15 cellular contexts compared by ENCODE assay signal in the genomic region with DNA sequence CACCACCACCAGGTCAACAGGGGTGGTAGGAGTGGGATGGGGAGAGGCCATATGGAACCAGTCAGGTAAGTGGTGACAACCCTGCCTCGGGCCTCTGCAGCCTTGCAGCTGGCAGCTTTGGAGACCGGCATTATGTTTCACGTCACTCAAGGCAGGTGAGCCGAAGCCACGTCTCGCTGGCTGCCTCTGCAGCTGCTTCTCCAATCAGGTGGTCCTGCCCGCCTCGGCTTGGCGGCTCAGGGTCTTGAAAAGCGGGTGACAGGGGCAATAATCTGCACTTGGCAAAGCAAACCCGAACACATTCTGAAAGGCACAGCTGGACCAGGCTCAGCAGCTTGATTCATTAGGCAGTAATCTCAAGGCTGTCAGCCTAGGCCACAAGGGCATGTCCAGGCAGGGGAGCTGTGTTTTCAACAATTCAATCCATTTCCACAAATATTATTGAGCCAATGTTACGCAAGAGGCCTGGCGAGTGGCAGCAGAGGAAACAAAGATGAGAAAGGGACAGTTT.
DNase-seq lines count a peak whose midpoint lies in the region; ATAC-seq, FAIRE-seq and TF ChIP-seq lines count a peak whose summit lies in the region.
"Had no signal": no experiment of that assay in that cellular context is flagged by ENCODE, and none has a peak within 500 bp of the region (broad histone marks: within the 10 kb centered on the region; RNA-seq: fewer than 3 reads in every experiment).

No MANE protein-coding gene starts in this region.

- H3K27ac ChIP-seq in H1 (ENCODE audit: low read depth, low read length): no peak overlapping the region
- H3K27ac ChIP-seq: BLaER1, uterus had no signal

- H3K4me2 ChIP-seq in H1 (ENCODE audit: insufficient read depth in 1 of 2, low read depth in 2 of 2, low read length in 2 of 2): no peak overlapping the region
- H3K4me2 ChIP-seq: BLaER1 had no signal

- no peaks in the 10 kb centered on the region for H3K79me2 ChIP-seq in H1 (ENCODE audit: control insufficient read depth in 1 of 2, insufficient read depth in 2 of 2, low read length in 2 of 2)

- POLR2A ChIA-PET in H1 (lab: Charles Lee; ENCODE audit: partially characterized antibody): no interaction called here

- H3K23me2 ChIP-seq in H1 (ENCODE audit: low read depth, low read length): no peaks in the 10 kb centered on the region

- no peaks in the 10 kb centered on the region for H4K20me1 ChIP-seq in H1 (replicated peaks in 1 of 2; ENCODE audit: control insufficient read depth in 1 of 2, insufficient read depth in 2 of 2, low read length in 2 of 2)
- H4K20me1 ChIP-seq: BLaER1 had no signal

- no peak overlapping the region for H2AFZ ChIP-seq in H1 (ENCODE audit: low read length)

- no peak overlapping the region; the same call in 1 of the 2 replicates for H2BK12ac ChIP-seq in H1 (ENCODE audit: low read depth, low read length)

- no peak for TF ChIP-seq POLR2A in H1 (IDR thresholded peaks at IDR 0.05; ENCODE audit: control extremely low read depth in 1 of 2, low read depth in 2 of 2, low read length in 2 of 2)

- H3K14ac ChIP-seq in H1 (ENCODE audit: insufficient read length): no peak overlapping the region

- no peak for TF ChIP-seq EP300 in H1 (IDR thresholded peaks at IDR 0.05; ENCODE audit: borderline replicate concordance in 1 of 2, low read depth in 2 of 2, low read length in 2 of 2)

- WGBS in H1 (ENCODE audit: extremely low coverage in 1 of 2, insufficient coverage in 1 of 2, insufficient read length in 1 of 2, insufficient replicate concordance in 2 of 2, low coverage in 1 of 2, low lambda C conversion rate in 2 of 2, missing lambda C conversion rate in 1 of 2), 2 experiments: 88% methylated on average over 13 of the region's 13 CpGs; no CpG with 5 or more reads in 1 of the 2 experiments

- 0 out of 2 replicates have a peak overlapping the region, but pooled peaks have one; percentile 10 for H3K18ac ChIP-seq in H1 (ENCODE audit: extremely low read depth, low read length)

- peaks cover 0 to 4% (median 0%) of the 10 kb centered on the region in 4 experiments; a peak in 3 of 7 replicates for H3K4me1 ChIP-seq in H1 (replicated peaks in 1 of 4; ENCODE audit: control insufficient read depth in 3 of 4, insufficient read depth in 4 of 4, low read length in 3 of 4)
- H3K4me1 ChIP-seq: uterus had no signal

- DNase-seq in HPDE6-E6E7 (ENCODE audit: extremely low spot score): peak; percentile 63
- peak; percentile 36 for DNase-seq in NCI-H510A (lab: John Stamatoyannopoulos, UW)
- DNase-seq in H1 (ENCODE audit: low read depth in 1 of 2, low spot score in 2 of 2): no peak
- peak; percentile 24 for DNase-seq in myocyte (ENCODE audit: low read depth)
- no peak for DNase-seq in MV-4-11 (lab: John Stamatoyannopoulos, UW)
- no peak for DNase-seq in AG20443 (ENCODE audit: low spot score)
- DNase-seq in effector CD8-positive, alpha-beta T cell (lab: John Stamatoyannopoulos, UW): no peak
- DNase-seq: activated naive CD4-positive, alpha-beta T cell treated with anti-CD3 and anti-CD28 coated beads, Interleukin-2, amount 50 U/mL, for 16 hours; NCI-H2029; stimulated activated CD4-positive, alpha-beta T cell treated with anti-CD3 and anti-CD28 coated beads, Interleukin-4, amount 100 ng/mL, for 1 hour; uterus had no signal

- no peaks in the 10 kb centered on the region for H3K9me3 ChIP-seq in H1 (ENCODE audit: insufficient read depth in 2 of 2, low read depth in 1 of 2, low read length in 1 of 2)
- H3K9me3 ChIP-seq: BLaER1, uterus had no signal

- no peak for ATAC-seq in HG03025 (IDR thresholded peaks at IDR 0.05; ENCODE audit: low FRiP score, unreplicated experiment)
- ATAC-seq: stimulated activated effector memory CD8-positive, alpha-beta T cell treated with anti-CD3 and anti-CD28 coated beads, Interleukin-12 subunit alpha, Interleukin-12 subunit beta, amount 100 ng/mL, for 72 hours had no signal

- no peak overlapping the region for H4K8ac ChIP-seq in H1 (ENCODE audit: extremely low read depth, insufficient read depth, low read length)

- no peak overlapping the region for H3K9ac ChIP-seq in H1 (replicated peaks in 1 of 4; ENCODE audit: extremely low read depth in 1 of 4, low read depth in 3 of 4, low read length in 3 of 4)
- H3K9ac ChIP-seq: BLaER1 had no signal

- no peak overlapping the region for H4K5ac ChIP-seq in H1 (ENCODE audit: insufficient read length, low read depth, low read length)

- FAIRE-seq in H1 (lab: Jason Lieb, UNC): no peak
- FAIRE-seq: GM12891 had no signal

- TF ChIP-seq CTCF in H1 (IDR thresholded peaks at IDR 0.05; ENCODE audit: control extremely low read depth in 1 of 3, insufficient read depth in 1 of 3, low read depth in 1 of 3, low read length in 3 of 3): no peak

- no peak overlapping the region for H3K56ac ChIP-seq in H1 (replicated peaks; ENCODE audit: insufficient read length, low read depth, low read length)

- no peak overlapping the region for H2BK20ac ChIP-seq in H1 (ENCODE audit: low read length)

- H3K23ac ChIP-seq in H1 (ENCODE audit: insufficient read length): no peak overlapping the region

- H3K27me3 ChIP-seq in H1 (replicated peaks in 1 of 4; ENCODE audit: control insufficient read depth in 3 of 4, extremely low read depth in 1 of 4, insufficient read depth in 3 of 4, low read length in 3 of 4): no peaks in the 10 kb centered on the region
- H3K27me3 ChIP-seq: BLaER1, uterus had no signal

- H3K4ac ChIP-seq in H1 (replicated peaks; ENCODE audit: insufficient read length, low read depth, low read length): no peak overlapping the region

- no peaks in the 10 kb centered on the region; the same call in 1 of the 2 replicates for H3K79me1 ChIP-seq in H1 (ENCODE audit: low read depth, low read length)

- H2BK15ac ChIP-seq in H1 (ENCODE audit: low read length): no peak overlapping the region

- no peak overlapping the region for H4K91ac ChIP-seq in H1 (replicated peaks; ENCODE audit: insufficient read length, low read length)

- no peaks in the 10 kb centered on the region for H3K36me3 ChIP-seq in H1 (ENCODE audit: control insufficient read depth in 2 of 4, insufficient read depth in 4 of 4, low read length in 3 of 4)
- H3K36me3 ChIP-seq: BLaER1, uterus had no signal

- H3K4me3 ChIP-seq in H1 (ENCODE audit: extremely low read depth in 1 of 4, insufficient read depth in 2 of 4, low read depth in 3 of 4, low read length in 4 of 4): no peak overlapping the region
- H3K4me3 ChIP-seq: BLaER1, uterus had no signal

- no peak for TF ChIP-seq RAD21 in H1 (IDR thresholded peaks at IDR 0.05 in 1 of 2, conservative IDR thresholded peaks at IDR 0.05 in 1 of 2; ENCODE audit: low read depth in 2 of 2, low read length in 2 of 2)

- no peak overlapping the region for H2BK120ac ChIP-seq in H1 (replicated peaks; ENCODE audit: low read depth, low read length)

- H2BK5ac ChIP-seq in H1 (ENCODE audit: low read depth, low read length): no peak overlapping the region

- CTCF ChIA-PET in H1 (lab: Charles Lee; ENCODE audit: partially characterized antibody): interaction anchor here (0.9 to 2.2 kb wide), 7 partner anchors 23 to 79 kb away, joined by 3 to 10 read pairs (median 3); no protein-coding TSS in a partner anchor

- no peak overlapping the region for H2AK5ac ChIP-seq in H1 (ENCODE audit: low read depth, low read length)

TF ChIP-seq in H1, 55 proteins besides CTCF, POLR2A, EP300 and RAD21:
- no peak for TF ChIP-seq ZNF274 (IDR thresholded peaks at IDR 0.05; ENCODE audit: borderline replicate concordance, extremely low read depth, low read length)
- peak; percentile 42; the same call in 1 of the 2 replicates for TF ChIP-seq CEBPB (IDR thresholded peaks at IDR 0.05; ENCODE audit: low read depth, low read length)

Comparison
In these comparisons a context has a peak if more than half of its experiments do, and no peak if none do; other contexts are left out.
1. DNase-seq: peak in HPDE6-E6E7 (single experiment), NCI-H510A (single experiment) and myocyte (single experiment); none in H1 (0 of 2), MV-4-11 (single experiment), AG20443 (single experiment) and effector CD8-positive, alpha-beta T cell (single experiment).